1 cellular context compared by ENCODE assay signal in genomic region chr15:51274956-51275355, GRCh38.
TF ChIP-seq lines count a peak whose summit lies in the region.

No MANE protein-coding gene starts in this region.

TF ChIP-seq in WTC11, 78 proteins besides CTCF, POLR2A, EP300 and RAD21 (continued from another document):
- no peak for TF ChIP-seq ZNF281 (CRISPR knock-in tag; IDR thresholded peaks at IDR 0.05)
- no peak for TF ChIP-seq CREM (CRISPR knock-in tag; IDR thresholded peaks at IDR 0.05)
- TF ChIP-seq, protein P1, sequence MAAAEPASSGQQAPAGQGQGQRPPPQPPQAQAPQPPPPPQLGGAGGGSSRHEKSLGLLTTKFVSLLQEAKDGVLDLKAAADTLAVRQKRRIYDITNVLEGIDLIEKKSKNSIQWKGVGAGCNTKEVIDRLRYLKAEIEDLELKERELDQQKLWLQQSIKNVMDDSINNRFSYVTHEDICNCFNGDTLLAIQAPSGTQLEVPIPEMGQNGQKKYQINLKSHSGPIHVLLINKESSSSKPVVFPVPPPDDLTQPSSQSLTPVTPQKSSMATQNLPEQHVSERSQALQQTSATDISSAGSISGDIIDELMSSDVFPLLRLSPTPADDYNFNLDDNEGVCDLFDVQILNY (CRISPR knock-in tag; IDR thresholded peaks at IDR 0.05) = no peak
- TF ChIP-seq ZNF317 (CRISPR knock-in tag; IDR thresholded peaks at IDR 0.05; ENCODE audit: borderline replicate concordance, low read depth) = no peak
- no peak for TF ChIP-seq HMGA2 (CRISPR knock-in tag; IDR thresholded peaks at IDR 0.05)
- TF ChIP-seq CBFB (CRISPR knock-in tag; IDR thresholded peaks at IDR 0.05; ENCODE audit: low read depth) = no peak
- no peak for TF ChIP-seq SMAD3 (CRISPR knock-in tag; IDR thresholded peaks at IDR 0.05; ENCODE audit: borderline replicate concordance)
- no peak for TF ChIP-seq SP1 (CRISPR knock-in tag; conservative IDR thresholded peaks at IDR 0.05)
- TF ChIP-seq IRF1 (CRISPR knock-in tag; IDR thresholded peaks at IDR 0.05) = no peak
- no peak for TF ChIP-seq NR2C2 (CRISPR knock-in tag; IDR thresholded peaks at IDR 0.05)
- TF ChIP-seq ZNF263 (CRISPR knock-in tag; IDR thresholded peaks at IDR 0.05; ENCODE audit: low read depth) = no peak
- TF ChIP-seq GRHL2 (CRISPR knock-in tag; IDR thresholded peaks at IDR 0.05; ENCODE audit: insufficient replicate concordance, severe bottlenecking) = no peak
- TF ChIP-seq ZNF396 (CRISPR knock-in tag; IDR thresholded peaks at IDR 0.05; ENCODE audit: borderline replicate concordance) = no peak
